In the genomic region with DNA sequence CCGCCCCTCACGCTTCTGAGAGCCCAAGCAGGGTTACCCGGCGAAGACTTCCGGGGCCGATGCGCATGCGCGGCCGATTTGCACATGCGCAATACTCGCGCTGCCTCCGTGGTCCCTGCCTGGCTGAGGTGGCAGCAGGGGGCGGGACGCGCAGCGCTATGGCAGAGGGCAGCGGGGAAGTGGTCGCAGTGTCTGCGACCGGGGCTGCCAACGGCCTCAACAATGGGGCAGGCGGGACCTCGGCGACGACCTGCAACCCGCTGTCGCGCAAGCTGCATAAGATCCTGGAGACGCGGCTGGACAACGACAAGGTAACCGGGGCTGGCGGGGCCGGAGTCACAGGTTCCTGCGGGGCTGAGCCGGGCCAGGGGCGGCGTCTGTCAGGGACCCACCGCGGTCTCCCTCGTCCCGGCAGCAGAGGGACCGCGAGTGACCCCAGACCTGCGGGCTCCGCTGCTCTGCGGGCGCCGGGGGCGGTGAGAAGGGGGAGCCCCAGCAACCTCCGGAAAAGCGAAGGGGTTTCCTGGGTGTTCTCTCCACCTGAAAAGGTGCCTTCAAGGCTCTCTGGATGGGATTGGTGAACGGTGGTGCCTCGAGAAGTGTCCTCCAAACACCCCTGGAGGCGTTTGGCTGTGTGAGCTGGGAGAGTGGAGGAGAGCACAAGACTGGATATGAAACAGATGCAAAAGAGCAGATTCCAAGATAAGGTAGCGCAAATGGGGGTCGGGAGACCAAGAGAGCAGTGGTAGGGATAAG, we compare ENCODE assay signal across 1 cellular context.
TF ChIP-seq lines count a peak whose summit lies in the region.

Gene COG6 (plus strand): TSS at position 94 of the 756 bp plus-strand sequence. CDS start 65 bp downstream, at position 159.

TF ChIP-seq in HepG2, 621 proteins besides CTCF, POLR2A, EP300 and RAD21 (continued from another document):
- TF ChIP-seq SOX13 (IDR thresholded peaks at IDR 0.05) = no peak
- no peak for TF ChIP-seq SOX13 (CRISPR knock-in tag; conservative IDR thresholded peaks at IDR 0.05 in 1 of 2, IDR thresholded peaks at IDR 0.05 in 1 of 2)
- TF ChIP-seq, protein P1, sequence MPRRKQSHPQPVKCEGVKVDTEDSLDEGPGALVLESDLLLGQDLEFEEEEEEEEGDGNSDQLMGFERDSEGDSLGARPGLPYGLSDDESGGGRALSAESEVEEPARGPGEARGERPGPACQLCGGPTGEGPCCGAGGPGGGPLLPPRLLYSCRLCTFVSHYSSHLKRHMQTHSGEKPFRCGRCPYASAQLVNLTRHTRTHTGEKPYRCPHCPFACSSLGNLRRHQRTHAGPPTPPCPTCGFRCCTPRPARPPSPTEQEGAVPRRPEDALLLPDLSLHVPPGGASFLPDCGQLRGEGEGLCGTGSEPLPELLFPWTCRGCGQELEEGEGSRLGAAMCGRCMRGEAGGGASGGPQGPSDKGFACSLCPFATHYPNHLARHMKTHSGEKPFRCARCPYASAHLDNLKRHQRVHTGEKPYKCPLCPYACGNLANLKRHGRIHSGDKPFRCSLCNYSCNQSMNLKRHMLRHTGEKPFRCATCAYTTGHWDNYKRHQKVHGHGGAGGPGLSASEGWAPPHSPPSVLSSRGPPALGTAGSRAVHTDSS (CRISPR knock-in tag; conservative IDR thresholded peaks at IDR 0.05) = no peak
- 0 out of 2 replicates have a peak, but pooled peaks have one; percentile 47 for TF ChIP-seq ZMAT3 (CRISPR knock-in tag; conservative IDR thresholded peaks at IDR 0.05)
- TF ChIP-seq, protein P2, sequence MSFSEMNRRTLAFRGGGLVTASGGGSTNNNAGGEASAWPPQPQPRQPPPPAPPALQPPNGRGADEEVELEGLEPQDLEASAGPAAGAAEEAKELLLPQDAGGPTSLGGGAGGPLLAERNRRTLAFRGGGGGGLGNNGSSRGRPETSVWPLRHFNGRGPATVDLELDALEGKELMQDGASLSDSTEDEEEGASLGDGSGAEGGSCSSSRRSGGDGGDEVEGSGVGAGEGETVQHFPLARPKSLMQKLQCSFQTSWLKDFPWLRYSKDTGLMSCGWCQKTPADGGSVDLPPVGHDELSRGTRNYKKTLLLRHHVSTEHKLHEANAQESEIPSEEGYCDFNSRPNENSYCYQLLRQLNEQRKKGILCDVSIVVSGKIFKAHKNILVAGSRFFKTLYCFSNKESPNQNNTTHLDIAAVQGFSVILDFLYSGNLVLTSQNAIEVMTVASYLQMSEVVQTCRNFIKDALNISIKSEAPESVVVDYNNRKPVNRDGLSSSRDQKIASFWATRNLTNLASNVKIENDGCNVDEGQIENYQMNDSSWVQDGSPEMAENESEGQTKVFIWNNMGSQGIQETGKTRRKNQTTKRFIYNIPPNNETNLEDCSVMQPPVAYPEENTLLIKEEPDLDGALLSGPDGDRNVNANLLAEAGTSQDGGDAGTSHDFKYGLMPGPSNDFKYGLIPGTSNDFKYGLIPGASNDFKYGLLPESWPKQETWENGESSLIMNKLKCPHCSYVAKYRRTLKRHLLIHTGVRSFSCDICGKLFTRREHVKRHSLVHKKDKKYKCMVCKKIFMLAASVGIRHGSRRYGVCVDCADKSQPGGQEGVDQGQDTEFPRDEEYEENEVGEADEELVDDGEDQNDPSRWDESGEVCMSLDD (CRISPR knock-in tag; IDR thresholded peaks at IDR 0.05; ENCODE audit: borderline replicate concordance) = 0 out of 2 replicates have a peak, but pooled peaks have one; percentile 77
- TF ChIP-seq ZNF235 (CRISPR knock-in tag; IDR thresholded peaks at IDR 0.05; ENCODE audit: borderline replicate concordance) = 0 out of 2 replicates have a peak, but pooled peaks have one; percentile 47
- TF ChIP-seq ZNF496 (CRISPR knock-in tag; IDR thresholded peaks at IDR 0.05; ENCODE audit: insufficient replicate concordance) = no peak
- 0 out of 2 replicates have a peak, but pooled peaks have one; percentile 27 for TF ChIP-seq ZNF792 (CRISPR knock-in tag; IDR thresholded peaks at IDR 0.05)
- peak; percentile 80 for TF ChIP-seq ZFY (CRISPR knock-in tag; IDR thresholded peaks at IDR 0.05)
- TF ChIP-seq ZMYM4 (CRISPR knock-in tag; IDR thresholded peaks at IDR 0.05) = peak; percentile 88
- 0 out of 2 replicates have a peak, but pooled peaks have one; percentile 27 for TF ChIP-seq ZNF136 (CRISPR knock-in tag; IDR thresholded peaks at IDR 0.05; ENCODE audit: low read depth)
- TF ChIP-seq MYPOP (CRISPR knock-in tag; IDR thresholded peaks at IDR 0.05) = peak; percentile 78; the same call in 1 of the 2 replicates
- TF ChIP-seq NFATC3 (CRISPR knock-in tag; IDR thresholded peaks at IDR 0.05) = no peak
TF ChIP-seq in HepG2: peak in this region for 198.
